ENCODE assay signal across 9 cellular contexts in genomic region chr3:125357837-125358236, GRCh38. TPM values are rescaled to one million over a fixed set of nuclear protein-coding genes. Genes with fewer than 3 reads are reported as not detected.
DNase-seq lines count a peak whose midpoint lies in the region; ATAC-seq and TF ChIP-seq lines count a peak whose summit lies in the region.
"Had no signal": no experiment of that assay in that cellular context is flagged by ENCODE, and none has a peak within 500 bp of the region (broad histone marks: within the 10 kb centered on the region; RNA-seq: fewer than 3 reads in every experiment).

No MANE protein-coding gene starts in this region.

- H3K27me3 Mint-ChIP-seq in natural killer cell treated with Interleukin-12 subunit alpha and Interleukin-12 subunit beta and Interleukin-15 and Interleukin-18, amount 100 ng/mL, for 72 hours = no peaks in the 10 kb centered on the region

- H3K27me3 ChIP-seq in BE2C = no peaks in the 10 kb centered on the region
- H3K27me3 ChIP-seq in HUES6 (ENCODE audit: control insufficient read depth, insufficient read depth, low read length) = no peaks in the 10 kb centered on the region

- peak overlapping the region; percentile 78 for H3K9ac ChIP-seq in HUES6 (ENCODE audit: low read length)

- H3K9me3 ChIP-seq in BE2C (no peaks in the 10 kb centered on the region), HUES6 (ENCODE audit: control insufficient read depth, insufficient read depth, low read depth, low read length) (no peaks in the 10 kb centered on the region)

- TF ChIP-seq CTCF in BE2C (IDR thresholded peaks at IDR 0.05; ENCODE audit: low read depth, low read length) = no peak
- TF ChIP-seq CTCF in choroid plexus epithelial cell (conservative IDR thresholded peaks at IDR 0.05; ENCODE audit: low read depth, low read length) = no peak

- no peak overlapping the region for H3K27ac ChIP-seq in HUES6 (ENCODE audit: low read depth, low read length)

- H3K4me3 ChIP-seq in BE2C (ENCODE audit: low read depth, low read length) = peak overlapping the region; percentile 67
- peak overlapping the region; percentile 80 for H3K4me3 ChIP-seq in HUES6 (ENCODE audit: low read depth, low read length)
- H3K4me3 ChIP-seq in choroid plexus epithelial cell (ENCODE audit: low read depth, low read length) = peak overlapping the region; percentile 72

- no peaks in the 10 kb centered on the region for H3K36me3 Mint-ChIP-seq in natural killer cell treated with Interleukin-12 subunit alpha and Interleukin-12 subunit beta and Interleukin-15 and Interleukin-18, amount 100 ng/mL, for 72 hours

- H3K27ac Mint-ChIP-seq in natural killer cell treated with Interleukin-12 subunit alpha and Interleukin-12 subunit beta and Interleukin-15 and Interleukin-18, amount 100 ng/mL, for 72 hours = peak overlapping the region; percentile 15 to 73

- no peak for DNase-seq in BE2C
- no peak for DNase-seq in choroid plexus epithelial cell (ENCODE audit: low read depth)
- DNase-seq in natural killer cell treated with Interleukin-12 subunit alpha and Interleukin-12 subunit beta and Interleukin-15 and Interleukin-18, amount 100 ng/mL, for 72 hours (ENCODE audit: low spot score) = no peak
- DNase-seq in AML-193 (lab: John Stamatoyannopoulos, UW) = no peak
- no peak for DNase-seq in NCI-H2081 (lab: John Stamatoyannopoulos, UW)
- DNase-seq: NCI-H1930 had no signal

- ATAC-seq in natural killer cell treated with Interleukin-12 subunit alpha and Interleukin-12 subunit beta and Interleukin-15 and Interleukin-18, amount 100 ng/mL, for 72 hours = no peak
- ATAC-seq in GM21381 (IDR thresholded peaks at IDR 0.05; ENCODE audit: unreplicated experiment) (no peak), HG03108 (IDR thresholded peaks at IDR 0.05; ENCODE audit: unreplicated experiment) (no peak)

- H3K36me3 ChIP-seq in BE2C = no peaks in the 10 kb centered on the region
- H3K36me3 ChIP-seq in HUES6 (ENCODE audit: control insufficient read depth, insufficient read depth, low read length) = no peaks in the 10 kb centered on the region

- no peaks in the 10 kb centered on the region for H3K9me3 Mint-ChIP-seq in natural killer cell treated with Interleukin-12 subunit alpha and Interleukin-12 subunit beta and Interleukin-15 and Interleukin-18, amount 100 ng/mL, for 72 hours

- peak overlapping the region; percentile 74 for H3K4me3 Mint-ChIP-seq in natural killer cell treated with Interleukin-12 subunit alpha and Interleukin-12 subunit beta and Interleukin-15 and Interleukin-18, amount 100 ng/mL, for 72 hours

- peaks cover 8% of the 10 kb centered on the region for H3K4me1 ChIP-seq in BE2C
- no peaks in the 10 kb centered on the region for H3K4me1 ChIP-seq in HUES6 (ENCODE audit: control insufficient read depth, insufficient read depth, low read length)

- peaks cover 48 to 65% of the 10 kb centered on the region in 2 donors for H3K4me1 Mint-ChIP-seq in natural killer cell treated with Interleukin-12 subunit alpha and Interleukin-12 subunit beta and Interleukin-15 and Interleukin-18, amount 100 ng/mL, for 72 hours (ENCODE audit: low read depth in 2 of 2)

RNA-seq across cellular contexts. Expression of gene ZNF148, which starts 17.3 kb away (rescaled TPM):
- 12.6 TPM for polyA plus RNA-seq in BE2C (2012; ENCODE audit: insufficient read depth, insufficient read length, low read depth)
- total RNA-seq in natural killer cell treated with Interleukin-12 subunit alpha and Interleukin-12 subunit beta and Interleukin-15 and Interleukin-18, amount 100 ng/mL, for 72 hours = 10 to 100 TPM; 40.9 to 51.8 TPM
